Comparison of ENCODE assay signal across 9 cellular contexts in the genomic region with DNA sequence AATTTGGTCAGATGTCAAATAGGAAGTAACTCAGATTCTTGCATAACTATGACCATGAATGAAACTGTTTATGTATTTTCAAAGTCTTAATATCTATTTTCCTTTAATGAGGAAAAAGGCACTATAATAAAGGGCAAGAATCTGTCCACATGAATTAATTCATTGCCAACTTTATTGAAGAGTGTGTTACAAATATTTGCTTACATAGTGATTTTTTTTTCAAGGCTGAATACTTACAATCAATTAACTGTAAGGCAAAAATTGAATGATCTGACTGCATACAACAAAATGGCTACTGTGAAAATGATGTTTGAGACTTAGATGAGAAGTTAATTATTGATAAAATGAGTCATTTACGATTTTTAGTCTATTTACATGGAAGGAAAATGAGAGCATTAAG.
"Had no signal": no experiment of that assay in that cellular context is flagged by ENCODE, and none has a peak within 500 bp of the region (broad histone marks: within the 10 kb centered on the region; RNA-seq: fewer than 3 reads in every experiment).

No MANE protein-coding gene starts in this region.

- H3K4me1 ChIP-seq: HAP-1 had no signal

- H2AFZ ChIP-seq: GM23248 had no signal

- H3K36me3 ChIP-seq: HAP-1 had no signal

- ATAC-seq: HCT116 had no signal

- H3K27ac ChIP-seq: GM23248, HL-60 had no signal

- DNase-seq: GM23248, GOT3, H7, HFFc6, Kasumi-1, KG1 had no signal

- H3K9me3 ChIP-seq: HAP-1 had no signal

- H3K4me3 ChIP-seq: GM23248, HAP-1 had no signal

- H3K9ac ChIP-seq: GM23248 had no signal
